1 cellular context compared by ENCODE assay signal in the genomic region with DNA sequence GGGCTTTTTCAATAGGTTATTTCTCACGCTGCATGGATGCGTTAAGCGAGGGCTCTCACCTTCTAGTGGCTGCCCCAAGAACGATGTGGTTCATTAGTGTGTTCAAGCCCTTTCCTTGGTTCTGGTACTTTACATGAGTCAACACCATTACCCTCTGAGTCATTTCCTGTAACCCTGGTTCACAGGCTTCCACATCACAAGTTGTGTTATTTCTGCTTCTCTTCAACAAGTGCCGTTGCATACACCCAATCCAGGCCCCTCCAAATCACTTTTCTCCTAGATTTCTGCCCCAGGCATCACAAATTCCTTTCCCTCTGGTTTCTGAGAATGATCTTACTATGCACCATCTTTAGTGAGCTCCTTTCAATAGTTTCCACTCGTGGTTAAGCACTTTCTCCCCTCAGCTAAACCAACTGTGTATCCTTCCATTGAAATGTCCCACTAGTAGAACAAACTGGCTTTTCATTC.
A peak's percentile ranks its signal among the peaks of the same experiment; 100 is the strongest.
TF ChIP-seq lines count a peak whose summit lies in the region.

No MANE protein-coding gene starts in this region.

TF ChIP-seq in HepG2, 621 proteins besides CTCF, POLR2A, EP300 and RAD21 (continued from another document and continues in another):
- TF ChIP-seq, protein P1, sequence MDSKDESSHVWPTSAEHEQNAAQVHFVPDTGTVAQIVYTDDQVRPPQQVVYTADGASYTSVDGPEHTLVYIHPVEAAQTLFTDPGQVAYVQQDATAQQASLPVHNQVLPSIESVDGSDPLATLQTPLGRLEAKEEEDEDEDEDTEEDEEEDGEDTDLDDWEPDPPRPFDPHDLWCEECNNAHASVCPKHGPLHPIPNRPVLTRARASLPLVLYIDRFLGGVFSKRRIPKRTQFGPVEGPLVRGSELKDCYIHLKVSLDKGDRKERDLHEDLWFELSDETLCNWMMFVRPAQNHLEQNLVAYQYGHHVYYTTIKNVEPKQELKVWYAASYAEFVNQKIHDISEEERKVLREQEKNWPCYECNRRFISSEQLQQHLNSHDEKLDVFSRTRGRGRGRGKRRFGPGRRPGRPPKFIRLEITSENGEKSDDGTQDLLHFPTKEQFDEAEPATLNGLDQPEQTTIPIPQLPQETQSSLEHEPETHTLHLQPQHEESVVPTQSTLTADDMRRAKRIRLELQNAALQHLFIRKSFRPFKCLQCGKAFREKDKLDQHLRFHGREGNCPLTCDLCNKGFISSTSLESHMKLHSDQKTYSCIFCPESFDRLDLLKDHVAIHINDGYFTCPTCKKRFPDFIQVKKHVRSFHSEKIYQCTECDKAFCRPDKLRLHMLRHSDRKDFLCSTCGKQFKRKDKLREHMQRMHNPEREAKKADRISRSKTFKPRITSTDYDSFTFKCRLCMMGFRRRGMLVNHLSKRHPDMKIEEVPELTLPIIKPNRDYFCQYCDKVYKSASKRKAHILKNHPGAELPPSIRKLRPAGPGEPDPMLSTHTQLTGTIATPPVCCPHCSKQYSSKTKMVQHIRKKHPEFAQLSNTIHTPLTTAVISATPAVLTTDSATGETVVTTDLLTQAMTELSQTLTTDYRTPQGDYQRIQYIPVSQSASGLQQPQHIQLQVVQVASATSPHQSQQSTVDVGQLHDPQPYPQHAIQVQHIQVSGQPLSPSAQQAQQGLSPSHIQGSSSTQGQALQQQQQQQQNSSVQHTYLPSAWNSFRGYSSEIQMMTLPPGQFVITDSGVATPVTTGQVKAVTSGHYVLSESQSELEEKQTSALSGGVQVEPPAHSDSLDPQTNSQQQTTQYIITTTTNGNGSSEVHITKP (CRISPR knock-in tag; IDR thresholded peaks at IDR 0.05; ENCODE audit: low read depth): no peak
- TF ChIP-seq TEAD3 (CRISPR knock-in tag; optimal IDR thresholded peaks at IDR 0.05; ENCODE audit: borderline replicate concordance) (no peak), NFE2L1 (CRISPR knock-in tag; IDR thresholded peaks at IDR 0.05; ENCODE audit: borderline replicate concordance) (no peak), ISL2 (CRISPR knock-in tag; IDR thresholded peaks at IDR 0.05) (no peak), CHD2 (IDR thresholded peaks at IDR 0.05; ENCODE audit: low read depth, low read length) (no peak), AGO2 (optimal IDR thresholded peaks at IDR 0.05; ENCODE audit: low read depth, low read length) (no peak), TBP (CRISPR knock-in tag; IDR thresholded peaks at IDR 0.05) (no peak), FOXO1 (CRISPR knock-in tag; IDR thresholded peaks at IDR 0.05) (peak; percentile 16; the same call in 1 of the 2 replicates), NCOA1 (CRISPR knock-in tag; IDR thresholded peaks at IDR 0.05) (no peak), ZBTB38 (CRISPR knock-in tag; IDR thresholded peaks at IDR 0.05) (no peak), NR2F6 (IDR thresholded peaks at IDR 0.05) (no peak), NR2F6 (CRISPR knock-in tag; IDR thresholded peaks at IDR 0.05) (0 out of 2 replicates have a peak, but pooled peaks have one; percentile 13), ZNF670 (CRISPR knock-in tag; IDR thresholded peaks at IDR 0.05; ENCODE audit: borderline replicate concordance) (no peak), HOXD1 (CRISPR knock-in tag; IDR thresholded peaks at IDR 0.05) (no peak), MTA1 (CRISPR knock-in tag; IDR thresholded peaks at IDR 0.05; ENCODE audit: borderline replicate concordance) (no peak)
- TF ChIP-seq, protein P2, sequence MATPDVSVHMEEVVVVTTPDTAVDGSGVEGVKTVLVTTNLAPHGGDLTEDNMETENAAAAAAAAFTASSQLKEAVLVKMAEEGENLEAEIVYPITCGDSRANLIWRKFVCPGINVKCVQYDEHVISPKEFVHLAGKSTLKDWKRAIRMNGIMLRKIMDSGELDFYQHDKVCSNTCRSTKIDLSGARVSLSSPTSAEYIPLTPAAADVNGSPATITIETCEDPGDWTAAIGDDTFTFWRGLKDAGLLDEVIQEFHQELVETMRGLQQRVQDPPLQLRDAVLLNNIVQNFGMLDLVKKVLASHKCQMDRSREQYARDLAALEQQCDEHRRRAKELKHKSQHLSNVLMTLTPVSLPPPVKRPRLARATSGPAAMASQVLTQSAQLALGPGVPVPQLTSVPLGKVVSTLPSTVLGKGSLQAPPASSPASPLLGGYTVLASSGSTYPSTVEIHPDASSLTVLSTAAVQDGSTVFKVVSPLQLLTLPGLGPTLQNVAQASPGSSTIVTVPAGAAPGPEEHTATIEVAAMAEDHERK (CRISPR knock-in tag; IDR thresholded peaks at IDR 0.05; ENCODE audit: low read depth): no peak
- TF ChIP-seq, protein P3, sequence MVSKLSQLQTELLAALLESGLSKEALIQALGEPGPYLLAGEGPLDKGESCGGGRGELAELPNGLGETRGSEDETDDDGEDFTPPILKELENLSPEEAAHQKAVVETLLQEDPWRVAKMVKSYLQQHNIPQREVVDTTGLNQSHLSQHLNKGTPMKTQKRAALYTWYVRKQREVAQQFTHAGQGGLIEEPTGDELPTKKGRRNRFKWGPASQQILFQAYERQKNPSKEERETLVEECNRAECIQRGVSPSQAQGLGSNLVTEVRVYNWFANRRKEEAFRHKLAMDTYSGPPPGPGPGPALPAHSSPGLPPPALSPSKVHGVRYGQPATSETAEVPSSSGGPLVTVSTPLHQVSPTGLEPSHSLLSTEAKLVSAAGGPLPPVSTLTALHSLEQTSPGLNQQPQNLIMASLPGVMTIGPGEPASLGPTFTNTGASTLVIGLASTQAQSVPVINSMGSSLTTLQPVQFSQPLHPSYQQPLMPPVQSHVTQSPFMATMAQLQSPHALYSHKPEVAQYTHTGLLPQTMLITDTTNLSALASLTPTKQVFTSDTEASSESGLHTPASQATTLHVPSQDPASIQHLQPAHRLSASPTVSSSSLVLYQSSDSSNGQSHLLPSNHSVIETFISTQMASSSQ (IDR thresholded peaks at IDR 0.05; ENCODE audit: low read depth): no peak
- TF ChIP-seq, protein P3 (CRISPR knock-in tag; IDR thresholded peaks at IDR 0.05; ENCODE audit: borderline replicate concordance): no peak
- TF ChIP-seq, protein P4, sequence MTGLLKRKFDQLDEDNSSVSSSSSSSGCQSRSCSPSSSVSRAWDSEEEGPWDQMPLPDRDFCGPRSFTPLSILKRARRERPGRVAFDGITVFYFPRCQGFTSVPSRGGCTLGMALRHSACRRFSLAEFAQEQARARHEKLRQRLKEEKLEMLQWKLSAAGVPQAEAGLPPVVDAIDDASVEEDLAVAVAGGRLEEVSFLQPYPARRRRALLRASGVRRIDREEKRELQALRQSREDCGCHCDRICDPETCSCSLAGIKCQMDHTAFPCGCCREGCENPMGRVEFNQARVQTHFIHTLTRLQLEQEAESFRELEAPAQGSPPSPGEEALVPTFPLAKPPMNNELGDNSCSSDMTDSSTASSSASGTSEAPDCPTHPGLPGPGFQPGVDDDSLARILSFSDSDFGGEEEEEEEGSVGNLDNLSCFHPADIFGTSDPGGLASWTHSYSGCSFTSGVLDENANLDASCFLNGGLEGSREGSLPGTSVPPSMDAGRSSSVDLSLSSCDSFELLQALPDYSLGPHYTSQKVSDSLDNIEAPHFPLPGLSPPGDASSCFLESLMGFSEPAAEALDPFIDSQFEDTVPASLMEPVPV (CRISPR knock-in tag; IDR thresholded peaks at IDR 0.05): no peak
- TF ChIP-seq, protein P5, sequence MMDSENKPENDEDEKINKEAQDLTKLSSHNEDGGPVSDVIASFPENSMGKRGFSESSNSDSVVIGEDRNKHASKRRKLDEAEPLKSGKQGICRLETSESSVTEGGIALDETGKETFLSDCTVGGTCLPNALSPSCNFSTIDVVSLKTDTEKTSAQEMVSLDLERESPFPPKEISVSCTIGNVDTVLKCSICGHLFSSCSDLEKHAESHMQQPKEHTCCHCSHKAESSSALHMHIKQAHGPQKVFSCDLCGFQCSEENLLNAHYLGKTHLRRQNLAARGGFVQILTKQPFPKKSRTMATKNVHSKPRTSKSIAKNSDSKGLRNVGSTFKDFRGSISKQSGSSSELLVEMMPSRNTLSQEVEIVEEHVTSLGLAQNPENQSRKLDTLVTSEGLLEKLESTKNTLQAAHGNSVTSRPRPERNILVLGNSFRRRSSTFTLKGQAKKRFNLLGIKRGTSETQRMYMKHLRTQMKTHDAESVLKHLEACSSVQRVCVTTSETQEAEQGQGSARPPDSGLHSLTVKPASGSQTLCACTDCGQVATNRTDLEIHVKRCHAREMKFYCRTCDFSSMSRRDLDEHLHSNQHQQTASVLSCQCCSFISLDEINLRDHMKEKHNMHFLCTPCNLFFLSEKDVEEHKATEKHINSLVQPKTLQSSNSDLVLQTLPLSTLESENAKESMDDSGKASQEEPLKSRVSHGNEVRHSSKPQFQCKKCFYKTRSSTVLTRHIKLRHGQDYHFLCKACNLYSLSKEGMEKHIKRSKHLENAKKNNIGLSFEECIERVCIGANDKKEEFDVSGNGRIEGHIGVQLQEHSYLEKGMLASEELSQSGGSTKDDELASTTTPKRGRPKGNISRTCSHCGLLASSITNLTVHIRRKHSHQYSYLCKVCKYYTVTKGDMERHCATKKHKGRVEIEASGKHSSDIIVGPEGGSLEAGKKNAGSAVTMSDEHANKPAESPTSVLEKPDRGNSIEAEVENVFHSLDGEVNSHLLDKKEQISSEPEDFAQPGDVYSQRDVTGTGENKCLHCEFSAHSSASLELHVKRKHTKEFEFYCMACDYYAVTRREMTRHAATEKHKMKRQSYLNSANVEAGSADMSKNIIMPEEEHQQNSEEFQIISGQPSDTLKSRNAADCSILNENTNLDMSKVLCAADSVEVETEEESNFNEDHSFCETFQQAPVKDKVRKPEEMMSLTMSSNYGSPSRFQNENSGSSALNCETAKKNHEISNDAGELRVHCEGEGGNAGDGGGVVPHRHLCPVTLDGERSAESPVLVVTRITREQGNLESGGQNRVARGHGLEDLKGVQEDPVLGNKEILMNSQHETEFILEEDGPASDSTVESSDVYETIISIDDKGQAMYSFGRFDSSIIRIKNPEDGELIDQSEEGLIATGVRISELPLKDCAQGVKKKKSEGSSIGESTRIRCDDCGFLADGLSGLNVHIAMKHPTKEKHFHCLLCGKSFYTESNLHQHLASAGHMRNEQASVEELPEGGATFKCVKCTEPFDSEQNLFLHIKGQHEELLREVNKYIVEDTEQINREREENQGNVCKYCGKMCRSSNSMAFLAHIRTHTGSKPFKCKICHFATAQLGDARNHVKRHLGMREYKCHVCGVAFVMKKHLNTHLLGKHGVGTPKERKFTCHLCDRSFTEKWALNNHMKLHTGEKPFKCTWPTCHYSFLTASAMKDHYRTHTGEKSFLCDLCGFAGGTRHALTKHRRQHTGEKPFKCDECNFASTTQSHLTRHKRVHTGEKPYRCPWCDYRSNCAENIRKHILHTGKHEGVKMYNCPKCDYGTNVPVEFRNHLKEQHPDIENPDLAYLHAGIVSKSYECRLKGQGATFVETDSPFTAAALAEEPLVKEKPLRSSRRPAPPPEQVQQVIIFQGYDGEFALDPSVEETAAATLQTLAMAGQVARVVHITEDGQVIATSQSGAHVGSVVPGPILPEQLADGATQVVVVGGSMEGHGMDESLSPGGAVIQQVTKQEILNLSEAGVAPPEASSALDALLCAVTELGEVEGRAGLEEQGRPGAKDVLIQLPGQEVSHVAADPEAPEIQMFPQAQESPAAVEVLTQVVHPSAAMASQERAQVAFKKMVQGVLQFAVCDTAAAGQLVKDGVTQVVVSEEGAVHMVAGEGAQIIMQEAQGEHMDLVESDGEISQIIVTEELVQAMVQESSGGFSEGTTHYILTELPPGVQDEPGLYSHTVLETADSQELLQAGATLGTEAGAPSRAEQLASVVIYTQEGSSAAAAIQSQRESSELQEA (CRISPR knock-in tag; IDR thresholded peaks at IDR 0.05; ENCODE audit: not compliant biosample characterization): no peak
- TF ChIP-seq, protein P6, sequence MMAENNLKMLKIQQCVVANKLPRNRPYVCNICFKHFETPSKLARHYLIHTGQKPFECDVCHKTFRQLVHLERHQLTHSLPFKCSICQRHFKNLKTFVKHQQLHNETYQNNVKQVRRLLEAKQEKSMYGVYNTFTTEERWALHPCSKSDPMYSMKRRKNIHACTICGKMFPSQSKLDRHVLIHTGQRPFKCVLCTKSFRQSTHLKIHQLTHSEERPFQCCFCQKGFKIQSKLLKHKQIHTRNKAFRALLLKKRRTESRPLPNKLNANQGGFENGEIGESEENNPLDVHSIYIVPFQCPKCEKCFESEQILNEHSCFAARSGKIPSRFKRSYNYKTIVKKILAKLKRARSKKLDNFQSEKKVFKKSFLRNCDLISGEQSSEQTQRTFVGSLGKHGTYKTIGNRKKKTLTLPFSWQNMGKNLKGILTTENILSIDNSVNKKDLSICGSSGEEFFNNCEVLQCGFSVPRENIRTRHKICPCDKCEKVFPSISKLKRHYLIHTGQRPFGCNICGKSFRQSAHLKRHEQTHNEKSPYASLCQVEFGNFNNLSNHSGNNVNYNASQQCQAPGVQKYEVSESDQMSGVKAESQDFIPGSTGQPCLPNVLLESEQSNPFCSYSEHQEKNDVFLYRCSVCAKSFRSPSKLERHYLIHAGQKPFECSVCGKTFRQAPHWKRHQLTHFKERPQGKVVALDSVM (CRISPR knock-in tag; IDR thresholded peaks at IDR 0.05): no peak
